ENCODE assay signal across 8 cellular contexts in genomic region chr22:25048659-25049657, GRCh38.
DNase-seq lines count a peak whose midpoint lies in the region; ATAC-seq, FAIRE-seq and TF ChIP-seq lines count a peak whose summit lies in the region.

No MANE protein-coding gene starts in this region.

- BruUV-seq in endothelial cell of umbilical vein (replicated peaks; lab: Mats Ljungman, UMichigan), result no TSS peak

- H3K9me3 ChIP-seq in endothelial cell of umbilical vein (replicated peaks; ENCODE audit: control insufficient read depth, insufficient read depth, low read length), result no peaks in the 10 kb centered on the region

- ATAC-seq in activated CD8-positive, alpha-beta memory T cell treated with anti-CD3 and anti-CD28 coated beads, Interleukin-2, amount 10 ng/mL, durations not matched to agents 7 days and 5 days, result peak; percentile 94
- ATAC-seq in stimulated activated naive B cell treated with anti-CD40 and anti-IgM and Interleukin-4, amounts not matched to agents 10 μg/mL and 1 μg/mL and 100 μg/mL, for 72 hours (replicated peaks), result peak; percentile 88 to 93
- no peak for ATAC-seq in GM19395 (IDR thresholded peaks at IDR 0.05; ENCODE audit: unreplicated experiment)

- peaks cover 10% of the 10 kb centered on the region for H3K36me3 Mint-ChIP-seq in activated CD8-positive, alpha-beta memory T cell treated with anti-CD3 and anti-CD28 coated beads, Interleukin-2, amount 10 ng/mL, durations not matched to agents 7 days and 5 days
- peaks cover 0 to 3% of the 10 kb centered on the region in 2 donors for H3K36me3 Mint-ChIP-seq in stimulated activated naive B cell treated with anti-CD40 and anti-IgM and Interleukin-4, amounts not matched to agents 10 μg/mL and 1 μg/mL and 100 μg/mL, for 72 hours

- no peaks in the 10 kb centered on the region for H3K9me1 ChIP-seq in endothelial cell of umbilical vein (replicated peaks; ENCODE audit: control insufficient read depth, extremely low read depth, insufficient read depth, low read length)

- H3K4me1 ChIP-seq in endothelial cell of umbilical vein (ENCODE audit: control insufficient read depth, extremely low read depth, insufficient read depth, low read length), result peaks cover 4% of the 10 kb centered on the region

- H3K4me1 Mint-ChIP-seq in activated CD8-positive, alpha-beta memory T cell treated with anti-CD3 and anti-CD28 coated beads, Interleukin-2, amount 10 ng/mL, durations not matched to agents 7 days and 5 days, result peaks cover 8% of the 10 kb centered on the region
- H3K4me1 Mint-ChIP-seq in stimulated activated naive B cell treated with anti-CD40 and anti-IgM and Interleukin-4, amounts not matched to agents 10 μg/mL and 1 μg/mL and 100 μg/mL, for 72 hours, result no peaks in the 10 kb centered on the region

- no peak overlapping the region for H3K4me3 ChIP-seq in endothelial cell of umbilical vein (replicated peaks in 1 of 3; ENCODE audit: insufficient read depth in 1 of 3, low read depth in 1 of 3, low read length in 3 of 3)

- peak; percentile 88 for FAIRE-seq in endothelial cell of umbilical vein (lab: Jason Lieb, UNC)

- CTCF ChIA-PET in activated CD8-positive, alpha-beta memory T cell treated with anti-CD3 and anti-CD28 coated beads, Interleukin-2, amount 10 ng/mL, durations not matched to agents 7 days and 5 days (lab: Charles Lee), result interaction anchor here (0.6 to 13.1 kb wide), 31 partner anchors 8 to 280 kb away, joined by 3 to 190 read pairs (median 4); partner anchors contain the start of genes KIAA1671 and LHFPL7
- CTCF ChIA-PET in endothelial cell of umbilical vein (lab: Charles Lee), result interaction anchor here (0.6 to 11.6 kb wide), 30 partner anchors 8 to 288 kb away, joined by 3 to 378 read pairs (median 4); partner anchors contain the start of genes KIAA1671 and LHFPL7

- no peak overlapping the region for H3K27ac Mint-ChIP-seq in activated CD8-positive, alpha-beta memory T cell treated with anti-CD3 and anti-CD28 coated beads, Interleukin-2, amount 10 ng/mL, durations not matched to agents 7 days and 5 days
- H3K27ac Mint-ChIP-seq in stimulated activated naive B cell treated with anti-CD40 and anti-IgM and Interleukin-4, amounts not matched to agents 10 μg/mL and 1 μg/mL and 100 μg/mL, for 72 hours, result no peak overlapping the region

- peaks cover 0 to 13% of the 10 kb centered on the region in 2 experiments for H3K36me3 ChIP-seq in endothelial cell of umbilical vein (ENCODE audit: control insufficient read depth in 2 of 2, extremely low read depth in 1 of 2, insufficient read depth in 2 of 2, low read length in 2 of 2)

- POLR2A ChIA-PET in endothelial cell of umbilical vein (lab: Charles Lee), result interaction anchor here (1.4 kb wide), 1 partner anchor 99 kb away, joined by 3 read pairs; no protein-coding TSS in a partner anchor

- dilution Hi-C loops in endothelial cell of umbilical vein (cut with MboI; ENCODE audit: extremely low pct_ligation_motif_present, low sequenced_read_pairs), result no loop called here

- H3K9me3 Mint-ChIP-seq in activated CD8-positive, alpha-beta memory T cell treated with anti-CD3 and anti-CD28 coated beads, Interleukin-2, amount 10 ng/mL, durations not matched to agents 7 days and 5 days (ENCODE audit: low read depth), result peaks cover 3% of the 10 kb centered on the region
- H3K9me3 Mint-ChIP-seq in stimulated activated naive B cell treated with anti-CD40 and anti-IgM and Interleukin-4, amounts not matched to agents 10 μg/mL and 1 μg/mL and 100 μg/mL, for 72 hours, result peaks cover 7 to 9% of the 10 kb centered on the region in 2 donors

- peak; percentile 82 to 88 for TF ChIP-seq CTCF in endothelial cell of umbilical vein (IDR thresholded peaks at IDR 0.05; ENCODE audit: extremely low read depth in 1 of 2, insufficient read depth in 1 of 2, low read depth in 1 of 2, low read length in 2 of 2)

- no peaks in the 10 kb centered on the region for H3K79me2 ChIP-seq in endothelial cell of umbilical vein (ENCODE audit: control insufficient read depth, insufficient read depth, low read length)

- H3K27me3 ChIP-seq in endothelial cell of umbilical vein (ENCODE audit: control insufficient read depth in 2 of 2, insufficient read depth in 2 of 2, low read length in 2 of 2), result no peaks in the 10 kb centered on the region

- no peaks in the 10 kb centered on the region for H4K20me1 ChIP-seq in endothelial cell of umbilical vein (replicated peaks; ENCODE audit: control insufficient read depth, extremely low read depth, insufficient read depth, low read length)

- H3K27me3 Mint-ChIP-seq in activated CD8-positive, alpha-beta memory T cell treated with anti-CD3 and anti-CD28 coated beads, Interleukin-2, amount 10 ng/mL, durations not matched to agents 7 days and 5 days, result peaks cover 8% of the 10 kb centered on the region
- peaks cover 9 to 25% of the 10 kb centered on the region in 2 donors for H3K27me3 Mint-ChIP-seq in stimulated activated naive B cell treated with anti-CD40 and anti-IgM and Interleukin-4, amounts not matched to agents 10 μg/mL and 1 μg/mL and 100 μg/mL, for 72 hours

- DNase-seq in AML-193 (lab: John Stamatoyannopoulos, UW) (peak; percentile 51 to 64), H4 (ENCODE audit: low spot score) (peak; percentile 33), NOMO-1 (lab: John Stamatoyannopoulos, UW; ENCODE audit: unreplicated experiment in 2 of 2) (peak; percentile 3 to 43), endothelial cell of umbilical vein (ENCODE audit: low read depth, low spot score) (peak; percentile 63), mucosa of gallbladder (ENCODE audit: low spot score) (peak; percentile 68)
- DNase-seq in activated CD8-positive, alpha-beta memory T cell treated with anti-CD3 and anti-CD28 coated beads, Interleukin-2, amount 10 ng/mL, durations not matched to agents 7 days and 5 days, result peak; percentile 84
- DNase-seq in stimulated activated naive B cell treated with anti-CD40 and anti-IgM and Interleukin-4, amounts not matched to agents 10 μg/mL and 1 μg/mL and 100 μg/mL, for 72 hours, result peak; percentile 31

- H3K9ac ChIP-seq in endothelial cell of umbilical vein (replicated peaks; ENCODE audit: extremely low read depth, insufficient read depth, low read length), result no peak overlapping the region

- H3K4me2 ChIP-seq in endothelial cell of umbilical vein (ENCODE audit: insufficient read depth, low read length), result no peak overlapping the region

- no peak for TF ChIP-seq POLR2A in endothelial cell of umbilical vein (IDR thresholded peaks at IDR 0.05; ENCODE audit: low read depth, low read length)

- no peak overlapping the region for H3K27ac ChIP-seq in endothelial cell of umbilical vein (ENCODE audit: insufficient read depth, low read depth, low read length)

- H3K4me3 Mint-ChIP-seq in activated CD8-positive, alpha-beta memory T cell treated with anti-CD3 and anti-CD28 coated beads, Interleukin-2, amount 10 ng/mL, durations not matched to agents 7 days and 5 days, result no peak overlapping the region
- H3K4me3 Mint-ChIP-seq in stimulated activated naive B cell treated with anti-CD40 and anti-IgM and Interleukin-4, amounts not matched to agents 10 μg/mL and 1 μg/mL and 100 μg/mL, for 72 hours, result no peak overlapping the region

- intact Hi-C loops in endothelial cell of umbilical vein (cut with micrococcal nuclease), result loop anchor here (1.0 to 5.0 kb wide), 4 partner anchors 64 to 282 kb away; partner anchors contain the start of gene KIAA1671

- H2AFZ ChIP-seq in endothelial cell of umbilical vein (ENCODE audit: low read depth, low read length), result no peak overlapping the region

TF ChIP-seq in endothelial cell of umbilical vein, 7 proteins besides CTCF, POLR2A, EP300 and RAD21:
- no peak for TF ChIP-seq EZH2 (IDR thresholded peaks at IDR 0.05; ENCODE audit: borderline replicate concordance, low read depth, low read length, severe bottlenecking)
- peak; percentile 24 for TF ChIP-seq MYC (IDR thresholded peaks at IDR 0.05; ENCODE audit: low read depth, low read length)

Comparison
In these comparisons a context has a peak if more than half of its experiments do, and no peak if none do; other contexts are left out.
1. DNase-seq: peak in every context shown above with its lines; median percentile 84 in activated CD8-positive, alpha-beta memory T cell treated with anti-CD3 and anti-CD28 coated beads, Interleukin-2, amount 10 ng/mL, durations not matched to agents 7 days and 5 days; 68 in mucosa of gallbladder; 63 in endothelial cell of umbilical vein; 58 in AML-193; 33 in H4; 31 in stimulated activated naive B cell treated with anti-CD40 and anti-IgM and Interleukin-4, amounts not matched to agents 10 μg/mL and 1 μg/mL and 100 μg/mL, for 72 hours; 23 in NOMO-1.